In genomic region chr2:170818294-170819104, GRCh38 we compare ENCODE assay signal across 8 cellular contexts. TPM values are rescaled to one million over a fixed set of nuclear protein-coding genes. Genes with fewer than 3 reads are reported as not detected.
DNase-seq lines count a peak whose midpoint lies in the region; ATAC-seq and TF ChIP-seq lines count a peak whose summit lies in the region.

No MANE protein-coding gene starts in this region.

- H3K4me1 ChIP-seq in CD8-positive, alpha-beta T cell (ENCODE audit: insufficient read depth, low read length): peaks cover 80% of the 10 kb centered on the region
- H3K4me1 ChIP-seq in body of pancreas: peaks cover 72% of the 10 kb centered on the region

- H3K9me3 Mint-ChIP-seq in CD8-positive, alpha-beta T cell: no peaks in the 10 kb centered on the region
- H3K9me3 Mint-ChIP-seq in neural crest cell: no peaks in the 10 kb centered on the region

- no peak overlapping the region for H3K4me3 ChIP-seq in CD8-positive, alpha-beta T cell (ENCODE audit: low read depth, low read length)
- H3K4me3 ChIP-seq in body of pancreas: no peak overlapping the region

- 4 to 5% methylated on average over 14 to 60 of the region's 60 CpGs for WGBS in body of pancreas, 2 donors

- no peak for DNase-seq in CD8-positive, alpha-beta T cell
- peak; percentile 7 for DNase-seq in M059J (ENCODE audit: low read depth)
- no peak for DNase-seq in neural crest cell (ENCODE audit: low read depth, low spot score)
- no peak for DNase-seq in superior temporal gyrus (ENCODE audit: extremely low spot score)
- DNase-seq in body of pancreas: no peak
- no peak for DNase-seq in RPMI8226

- H3K4me1 Mint-ChIP-seq in CD8-positive, alpha-beta T cell (ENCODE audit: low read depth): peaks cover 68% of the 10 kb centered on the region
- H3K4me1 Mint-ChIP-seq in neural crest cell: peaks cover 52% of the 10 kb centered on the region

- POLR2A ChIA-PET in CD8-positive, alpha-beta T cell (lab: Charles Lee): no interaction called here

- no peak overlapping the region for H3K27ac Mint-ChIP-seq in CD8-positive, alpha-beta T cell
- no peak overlapping the region for H3K27ac Mint-ChIP-seq in neural crest cell (ENCODE audit: unreplicated experiment)

- peak overlapping the region; percentile 59 for H3K4me3 Mint-ChIP-seq in CD8-positive, alpha-beta T cell
- peak overlapping the region; percentile 80 for H3K4me3 Mint-ChIP-seq in neural crest cell

- TF ChIP-seq POLR2A in body of pancreas (IDR thresholded peaks at IDR 0.05): no peak

- H3K27me3 Mint-ChIP-seq in CD8-positive, alpha-beta T cell (ENCODE audit: low read depth): peaks cover 76% of the 10 kb centered on the region
- H3K27me3 Mint-ChIP-seq in neural crest cell (ENCODE audit: low read depth): peaks cover 99% of the 10 kb centered on the region

- intact Hi-C loops in CD8-positive, alpha-beta T cell (cut with DNase I, micrococcal nuclease): loop anchor here (5.0 to 10.0 kb wide), 5 partner anchors 54 to 1264 kb away; partner anchors contain the start of gene SP5 (in 1 of the 2)
- intact Hi-C loops in body of pancreas (cut with DNase I): loop anchor here (10.0 kb wide), 3 partner anchors 414 to 584 kb away; no protein-coding TSS in a partner anchor

- H3K36me3 Mint-ChIP-seq in CD8-positive, alpha-beta T cell: no peaks in the 10 kb centered on the region
- peaks cover 3% of the 10 kb centered on the region for H3K36me3 Mint-ChIP-seq in neural crest cell (ENCODE audit: low read depth)

- no peak for ATAC-seq in CD8-positive, alpha-beta T cell
- ATAC-seq in GM21526 (IDR thresholded peaks at IDR 0.05; ENCODE audit: low FRiP score, unreplicated experiment): no peak
- no peak for ATAC-seq in body of pancreas

- no peaks in the 10 kb centered on the region for H3K36me3 ChIP-seq in CD8-positive, alpha-beta T cell (ENCODE audit: insufficient read depth, low read length)
- no peaks in the 10 kb centered on the region for H3K36me3 ChIP-seq in body of pancreas (replicated peaks in 1 of 2; ENCODE audit: insufficient read depth in 1 of 2, low read depth in 2 of 2)

- TF ChIP-seq CTCF in CD8-positive, alpha-beta T cell (IDR thresholded peaks at IDR 0.05): no peak
- TF ChIP-seq CTCF in neural crest cell (conservative IDR thresholded peaks at IDR 0.05): no peak
- no peak for TF ChIP-seq CTCF in body of pancreas (IDR thresholded peaks at IDR 0.05)

- H3K27ac ChIP-seq in CD8-positive, alpha-beta T cell (ENCODE audit: low read depth, low read length): no peak overlapping the region
- H3K27ac ChIP-seq in cingulate gyrus (ENCODE audit: low read depth, low read length) (peak overlapping the region; percentile 29), body of pancreas (no peak overlapping the region)

- no peaks in the 10 kb centered on the region for H3K9me3 ChIP-seq in CD8-positive, alpha-beta T cell (ENCODE audit: low read length)
- no peaks in the 10 kb centered on the region for H3K9me3 ChIP-seq in body of pancreas

- CTCF ChIA-PET in CD8-positive, alpha-beta T cell (lab: Charles Lee): interaction anchor here (1.1 to 2.7 kb wide), 2 partner anchors 409 to 458 kb away, joined by 4 to 17 read pairs; no protein-coding TSS in a partner anchor

- peaks cover 67% of the 10 kb centered on the region for H3K27me3 ChIP-seq in CD8-positive, alpha-beta T cell (ENCODE audit: insufficient read depth, low read length)
- H3K27me3 ChIP-seq in body of pancreas: peaks cover 0 to 72% of the 10 kb centered on the region in 2 donors

RNA-seq across cellular contexts. Expression of gene GAD1, which starts 1.8 kb away (rescaled TPM):
- not detected for total RNA-seq in CD8-positive, alpha-beta T cell
- total RNA-seq in M059J (2014; rRNA removed; shearing (Covaris generic)): 3.0 and 3.6 TPM in 2 replicates
- total RNA-seq in neural crest cell (0.39 and 0.82 TPM in 2 replicates), body of pancreas (not detected)

RNA-seq across cellular contexts. Expression of gene ERICH2, which starts 48.3 kb away (rescaled TPM):
- total RNA-seq in CD8-positive, alpha-beta T cell: not detected
- not detected in 2 replicates for total RNA-seq in M059J (2014; rRNA removed; shearing (Covaris generic))
- total RNA-seq in neural crest cell: not detected in 2 replicates
- total RNA-seq in body of pancreas: not detected
